In the genomic region with DNA sequence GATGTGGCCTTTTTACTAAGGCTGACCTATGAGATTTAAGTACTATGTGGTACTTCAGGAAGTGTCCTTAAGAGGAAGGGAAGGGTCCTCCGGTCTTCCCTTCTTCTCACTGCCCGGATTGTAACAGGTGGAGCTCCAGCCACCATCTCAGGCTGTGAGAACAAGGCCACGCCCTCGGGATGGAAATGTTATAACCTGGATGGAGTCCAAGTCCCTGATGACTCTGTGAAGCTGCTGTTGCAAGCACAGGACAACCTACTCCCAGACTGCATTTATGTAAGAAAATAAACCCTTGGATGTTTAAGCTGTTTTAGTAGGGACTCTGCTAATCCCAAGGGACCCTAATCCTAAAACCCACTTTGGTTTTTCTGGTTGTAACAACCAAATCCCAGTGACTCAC, we compare ENCODE assay signal across 12 cellular contexts.
A peak's percentile ranks its signal among the peaks of the same experiment; 100 is the strongest.
DNase-seq lines count a peak whose midpoint lies in the region; ATAC-seq and TF ChIP-seq lines count a peak whose summit lies in the region.
"Had no signal": no experiment of that assay in that cellular context is flagged by ENCODE, and none has a peak within 500 bp of the region (broad histone marks: within the 10 kb centered on the region; RNA-seq: fewer than 3 reads in every experiment).

No MANE protein-coding gene starts in this region.

- H3K4me2 ChIP-seq in mesenchymal stem cell (ENCODE audit: low read length, poor library complexity, severe bottlenecking), result no peak overlapping the region

- no peak overlapping the region for H2BK120ac ChIP-seq in mesenchymal stem cell (ENCODE audit: low read depth, low read length)

- DNase-seq in DMS53 (lab: John Stamatoyannopoulos, UW) (peak; percentile 46), NCI-H146 (lab: John Stamatoyannopoulos, UW) (peak; percentile 41), SJCRH30 (peak; percentile 42 to 58), mesenchymal stem cell (no peak), occipital lobe (lab: John Stamatoyannopoulos, UW) (no peak), tibial artery (no peak)
- no peak for DNase-seq in activated T-helper 1 cell treated with anti-CD3 and anti-CD28 coated beads, Interleukin-12 subunit alpha, Interleukin-12 subunit beta, Interleukin-2, Interleukin-4 antibody, amounts not matched to agents 30 ng/mL and 10 ng/mL and 1 ng/mL, durations not matched to agents 14 hours and 24 hours and 36 hours (ENCODE audit: low spot score)
- DNase-seq: activated CD4-positive, alpha-beta T cell treated with anti-CD3 and anti-CD28 coated beads for 36 hours; amygdala had no signal

- H2AFZ ChIP-seq in mesenchymal stem cell (ENCODE audit: low read depth, low read length), result no peak overlapping the region

- H3K79me1 ChIP-seq in mesenchymal stem cell (replicated peaks; ENCODE audit: low read length, poor library complexity, severe bottlenecking), result no peaks in the 10 kb centered on the region

- no peak overlapping the region for H3K18ac ChIP-seq in mesenchymal stem cell (ENCODE audit: low read depth in 1 of 2, low read length in 2 of 2)

- H3K4me3 ChIP-seq in SJCRH30 (no peak overlapping the region), mesenchymal stem cell (ENCODE audit: insufficient read depth in 1 of 2, low read depth in 1 of 2, low read length in 2 of 2) (no peak overlapping the region), tibial artery (no peak overlapping the region)
- H3K4me3 ChIP-seq: esophagus muscularis mucosa had no signal

- no peak overlapping the region for H2BK12ac ChIP-seq in mesenchymal stem cell (ENCODE audit: low read length in 2 of 2)

- H4K8ac ChIP-seq in mesenchymal stem cell (ENCODE audit: low read length), result no peak overlapping the region

- H3K4me1 Mint-ChIP-seq in activated T-helper 1 cell treated with anti-CD3 and anti-CD28 coated beads, Interleukin-12 subunit alpha, Interleukin-12 subunit beta, Interleukin-2, Interleukin-4 antibody, amounts not matched to agents 30 ng/mL and 10 ng/mL and 1 ng/mL, durations not matched to agents 14 hours and 24 hours and 36 hours (ENCODE audit: low read depth), result no peaks in the 10 kb centered on the region
- H3K4me1 Mint-ChIP-seq: activated CD4-positive, alpha-beta T cell treated with anti-CD3 and anti-CD28 coated beads for 36 hours had no signal

- H4K91ac ChIP-seq in mesenchymal stem cell (ENCODE audit: low read length), result no peak overlapping the region

- no peak overlapping the region for H3K27ac Mint-ChIP-seq in activated T-helper 1 cell treated with anti-CD3 and anti-CD28 coated beads, Interleukin-12 subunit alpha, Interleukin-12 subunit beta, Interleukin-2, Interleukin-4 antibody, amounts not matched to agents 30 ng/mL and 10 ng/mL and 1 ng/mL, durations not matched to agents 14 hours and 24 hours and 36 hours
- H3K27ac Mint-ChIP-seq: activated CD4-positive, alpha-beta T cell treated with anti-CD3 and anti-CD28 coated beads for 36 hours; stimulated activated naive CD8-positive, alpha-beta T cell treated with anti-CD3 and anti-CD28 coated beads, Interleukin-15, Interleukin-2, amounts not matched to agents 100 ng/mL and 50 ng/mL, for 24 hours had no signal

- no peaks in the 10 kb centered on the region for H3K36me3 ChIP-seq in SJCRH30
- no peaks in the 10 kb centered on the region for H3K36me3 ChIP-seq in mesenchymal stem cell (ENCODE audit: control insufficient read depth in 1 of 2, insufficient read depth in 2 of 2, low read depth in 1 of 2, low read length in 2 of 2)
- no peaks in the 10 kb centered on the region for H3K36me3 ChIP-seq in tibial artery
- H3K36me3 ChIP-seq: esophagus muscularis mucosa had no signal

- no peak overlapping the region for H2BK5ac ChIP-seq in mesenchymal stem cell (ENCODE audit: low read depth, low read length, poor library complexity, severe bottlenecking)

- H3K4me3 Mint-ChIP-seq in activated T-helper 1 cell treated with anti-CD3 and anti-CD28 coated beads, Interleukin-12 subunit alpha, Interleukin-12 subunit beta, Interleukin-2, Interleukin-4 antibody, amounts not matched to agents 30 ng/mL and 10 ng/mL and 1 ng/mL, durations not matched to agents 14 hours and 24 hours and 36 hours, result no peak overlapping the region
- H3K4me3 Mint-ChIP-seq: activated CD4-positive, alpha-beta T cell treated with anti-CD3 and anti-CD28 coated beads for 36 hours; stimulated activated naive CD8-positive, alpha-beta T cell treated with anti-CD3 and anti-CD28 coated beads, Interleukin-15, Interleukin-2, amounts not matched to agents 100 ng/mL and 50 ng/mL, for 24 hours had no signal

- 94% methylated on average over 2 of the region's 4 CpGs for WGBS in mesenchymal stem cell

- H3K23ac ChIP-seq in mesenchymal stem cell (ENCODE audit: low read length in 2 of 2), result no peak overlapping the region

- no peaks in the 10 kb centered on the region for H3K9me3 Mint-ChIP-seq in activated T-helper 1 cell treated with anti-CD3 and anti-CD28 coated beads, Interleukin-12 subunit alpha, Interleukin-12 subunit beta, Interleukin-2, Interleukin-4 antibody, amounts not matched to agents 30 ng/mL and 10 ng/mL and 1 ng/mL, durations not matched to agents 14 hours and 24 hours and 36 hours
- H3K9me3 Mint-ChIP-seq: stimulated activated naive CD8-positive, alpha-beta T cell treated with anti-CD3 and anti-CD28 coated beads, Interleukin-15, Interleukin-2, amounts not matched to agents 100 ng/mL and 50 ng/mL, for 24 hours had no signal

- TF ChIP-seq CTCF in tibial artery (IDR thresholded peaks at IDR 0.05), result no peak

- peak overlapping the region; percentile 3 for H3K9ac ChIP-seq in mesenchymal stem cell (ENCODE audit: low read length)

- H2BK15ac ChIP-seq in mesenchymal stem cell (ENCODE audit: low read depth, poor library complexity, severe bottlenecking), result no peak overlapping the region

- H2AK5ac ChIP-seq in mesenchymal stem cell (ENCODE audit: low read length, severe bottlenecking), result no peak overlapping the region

- H3K27me3 ChIP-seq in SJCRH30 (no peaks in the 10 kb centered on the region), mesenchymal stem cell (ENCODE audit: control insufficient read depth in 1 of 2, insufficient read depth in 1 of 2, low read length in 2 of 2) (no peaks in the 10 kb centered on the region), tibial artery (no peaks in the 10 kb centered on the region)
- H3K27me3 ChIP-seq: esophagus muscularis mucosa had no signal

- H3K36me3 Mint-ChIP-seq in activated T-helper 1 cell treated with anti-CD3 and anti-CD28 coated beads, Interleukin-12 subunit alpha, Interleukin-12 subunit beta, Interleukin-2, Interleukin-4 antibody, amounts not matched to agents 30 ng/mL and 10 ng/mL and 1 ng/mL, durations not matched to agents 14 hours and 24 hours and 36 hours (ENCODE audit: low read depth), result no peaks in the 10 kb centered on the region

- H3K27ac ChIP-seq in SJCRH30 (no peak overlapping the region), mesenchymal stem cell (ENCODE audit: low read length, poor library complexity, severe bottlenecking) (no peak overlapping the region), tibial artery (no peak overlapping the region)
- H3K27ac ChIP-seq: esophagus muscularis mucosa had no signal

- intact Hi-C loops in activated T-helper 1 cell treated with anti-CD3 and anti-CD28 coated beads, Interleukin-12 subunit alpha, Interleukin-12 subunit beta, Interleukin-2, Interleukin-4 antibody, amounts not matched to agents 30 ng/mL and 10 ng/mL and 1 ng/mL, durations not matched to agents 14 hours and 24 hours and 36 hours (cut with micrococcal nuclease), result no loop called here
- intact Hi-C loops in tibial artery (cut with DNase I; ENCODE audit: low total_unique reads), result no loop called here

- ATAC-seq in HG02678 (IDR thresholded peaks at IDR 0.05; ENCODE audit: unreplicated experiment), result no peak
- ATAC-seq: activated CD4-positive, alpha-beta T cell treated with anti-CD3 and anti-CD28 coated beads for 36 hours had no signal

- H3K14ac ChIP-seq in mesenchymal stem cell (ENCODE audit: low read length in 2 of 2), result no peak overlapping the region

- H3K4me1 ChIP-seq in SJCRH30, result 0 out of 2 replicates have a peak, but pooled peaks cover 6% of the 10 kb centered on the region
- no peaks in the 10 kb centered on the region for H3K4me1 ChIP-seq in mesenchymal stem cell (ENCODE audit: control insufficient read depth, insufficient read depth, low read depth, low read length)
- H3K4me1 ChIP-seq in tibial artery, result no peaks in the 10 kb centered on the region
- H3K4me1 ChIP-seq: esophagus muscularis mucosa had no signal

- H3K9me3 ChIP-seq in SJCRH30 (replicated peaks), result no peaks in the 10 kb centered on the region
- no peaks in the 10 kb centered on the region for H3K9me3 ChIP-seq in mesenchymal stem cell (ENCODE audit: control insufficient read depth, low read length)
- no peaks in the 10 kb centered on the region for H3K9me3 ChIP-seq in tibial artery
- H3K9me3 ChIP-seq: esophagus muscularis mucosa had no signal

- no peak overlapping the region for H3K4ac ChIP-seq in mesenchymal stem cell (ENCODE audit: low read depth in 1 of 2, low read length in 2 of 2)

- no peaks in the 10 kb centered on the region for H3K27me3 Mint-ChIP-seq in activated T-helper 1 cell treated with anti-CD3 and anti-CD28 coated beads, Interleukin-12 subunit alpha, Interleukin-12 subunit beta, Interleukin-2, Interleukin-4 antibody, amounts not matched to agents 30 ng/mL and 10 ng/mL and 1 ng/mL, durations not matched to agents 14 hours and 24 hours and 36 hours (ENCODE audit: insufficient read depth)
- H3K27me3 Mint-ChIP-seq: stimulated activated naive CD8-positive, alpha-beta T cell treated with anti-CD3 and anti-CD28 coated beads, Interleukin-15, Interleukin-2, amounts not matched to agents 100 ng/mL and 50 ng/mL, for 24 hours had no signal

Comparison
In these comparisons a context has a peak if more than half of its experiments do, and no peak if none do; other contexts are left out.
1. DNase-seq: peak in DMS53 (single experiment), NCI-H146 (single experiment) and SJCRH30 (2 of 2); none in mesenchymal stem cell (single experiment), occipital lobe (single experiment), activated T-helper 1 cell treated with anti-CD3 and anti-CD28 coated beads, Interleukin-12 subunit alpha, Interleukin-12 subunit beta, Interleukin-2, Interleukin-4 antibody, amounts not matched to agents 30 ng/mL and 10 ng/mL and 1 ng/mL, durations not matched to agents 14 hours and 24 hours and 36 hours (single experiment) and tibial artery (0 of 2).